ENCODE assay signal across 28 cellular contexts in the genomic region with DNA sequence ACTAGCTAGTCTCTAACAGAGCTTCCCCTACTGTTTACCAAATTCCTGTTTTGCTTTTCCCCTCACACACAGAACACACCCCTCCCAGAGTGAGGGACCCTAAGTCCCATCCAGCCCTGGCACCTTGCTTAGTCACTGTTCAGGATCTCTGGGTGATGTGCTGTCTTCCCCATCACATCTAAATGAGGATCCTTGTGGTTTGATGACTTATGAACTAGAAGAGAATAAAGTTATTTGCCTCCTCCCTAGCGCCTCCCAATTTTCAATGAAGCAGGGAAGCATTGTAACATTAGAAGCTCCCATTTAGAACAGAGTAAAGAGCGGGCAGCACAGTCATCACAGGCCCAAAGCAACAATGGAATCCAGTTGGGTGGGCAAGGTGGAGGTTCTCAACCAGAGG. TPM values are rescaled to one million over a fixed set of nuclear protein-coding genes. Genes with fewer than 3 reads are reported as not detected.
DNase-seq lines count a peak whose midpoint lies in the region; ATAC-seq, FAIRE-seq and TF ChIP-seq lines count a peak whose summit lies in the region.
"Had no signal": no experiment of that assay in that cellular context is flagged by ENCODE, and none has a peak within 500 bp of the region (broad histone marks: within the 10 kb centered on the region; RNA-seq: fewer than 3 reads in every experiment).

No MANE protein-coding gene starts in this region.

- no peak for TF ChIP-seq CTCF in CD14-positive monocyte (IDR thresholded peaks at IDR 0.05)
- TF ChIP-seq CTCF in endothelial cell of umbilical vein (IDR thresholded peaks at IDR 0.05; ENCODE audit: extremely low read depth in 1 of 2, insufficient read depth in 1 of 2, low read depth in 1 of 2, low read length in 2 of 2), result no peak
- TF ChIP-seq CTCF in spleen (IDR thresholded peaks at IDR 0.05 in 8 of 11, conservative IDR thresholded peaks at IDR 0.05 in 3 of 11), result no peak
- no peak for TF ChIP-seq CTCF in testis (IDR thresholded peaks at IDR 0.05)
- no peak for TF ChIP-seq CTCF in Caco-2 (IDR thresholded peaks at IDR 0.05; ENCODE audit: insufficient read depth in 1 of 2, low read depth in 1 of 2, low read length in 1 of 2, severe bottlenecking in 1 of 2, unreplicated experiment in 1 of 2)

- H2AFZ ChIP-seq in endothelial cell of umbilical vein (ENCODE audit: low read depth, low read length), result no peak overlapping the region

- no peaks in the 10 kb centered on the region for H3K4me1 ChIP-seq in endothelial cell of umbilical vein (ENCODE audit: control insufficient read depth, extremely low read depth, insufficient read depth, low read length)
- H3K4me1 ChIP-seq in spleen, result peaks cover 0 to 6% (median 0%) of the 10 kb centered on the region in 6 donors
- H3K4me1 ChIP-seq in testis, result no peaks in the 10 kb centered on the region
- H3K4me1 ChIP-seq in Caco-2, result peaks cover 9% of the 10 kb centered on the region
- H3K4me1 ChIP-seq: BLaER1, SJCRH30 had no signal

- DNase-seq in CD14-positive monocyte (ENCODE audit: low spot score), result no peak
- peak; percentile 36 for DNase-seq in ELR (ENCODE audit: low read depth)
- DNase-seq in M059J (ENCODE audit: low read depth), result peak; percentile 68
- no peak for DNase-seq in endothelial cell of umbilical vein (ENCODE audit: low read depth, low spot score)
- no peak for DNase-seq in spleen
- DNase-seq in testis, result no peak
- no peak for DNase-seq in Caco-2
- DNase-seq: CD4-positive, alpha-beta memory T cell; COR-L47; DMS 273 treated with DMSO at 0.1 percent for 48 hours; DMS79; NCI-H1048; NCI-H1417; NCI-H1694; NCI-H2029 treated with DMSO at 0.1 percent for 48 hours; NCI-H446 treated with DMSO at 0.1 percent for 48 hours; NCI-H526; NCI-H82; NK-92 treated with Interleukin-12 subunit alpha and Interleukin-12 subunit beta, amount 100 ng/mL, for 24 hours; PC-3; SJCRH30 had no signal

- no peak overlapping the region for H3K4me3 Mint-ChIP-seq in CD14-positive monocyte
- H3K4me3 Mint-ChIP-seq in Caco-2 (ENCODE audit: unreplicated experiment), result no peak overlapping the region

- POLR2A ChIA-PET in endothelial cell of umbilical vein (lab: Charles Lee), result no interaction called here
- POLR2A ChIA-PET in Caco-2 (lab: Charles Lee), result no interaction called here

- H3K9me3 Mint-ChIP-seq in CD14-positive monocyte (peaks cover 0 to 7% (median 2%) of the 10 kb centered on the region in 7 donors), Caco-2 (ENCODE audit: unreplicated experiment) (peaks cover 9% of the 10 kb centered on the region)

- FAIRE-seq in endothelial cell of umbilical vein (lab: Jason Lieb, UNC), result peak; percentile 15
- FAIRE-seq: A204.1, H1 had no signal

- ATAC-seq in GM19455 (IDR thresholded peaks at IDR 0.05; ENCODE audit: unreplicated experiment), result no peak
- ATAC-seq: HCT116, PC-3, Right ventricle myocardium inferior, SK-N-SH treated with all-trans-retinoic acid at 6 μM for 48 hours had no signal

- H3K27ac ChIP-seq in endothelial cell of umbilical vein (ENCODE audit: insufficient read depth, low read depth, low read length), result no peak overlapping the region
- no peak overlapping the region for H3K27ac ChIP-seq in spleen
- no peak overlapping the region for H3K27ac ChIP-seq in testis
- H3K27ac ChIP-seq: BLaER1, SJCRH30 had no signal

- H3K27me3 Mint-ChIP-seq in CD14-positive monocyte (ENCODE audit: low read depth in 3 of 3) (peaks cover 0 to 3% (median 0%) of the 10 kb centered on the region in 3 donors), Caco-2 (ENCODE audit: insufficient read depth, unreplicated experiment) (no peaks in the 10 kb centered on the region)
- H3K27me3 Mint-ChIP-seq: CD4-positive, alpha-beta memory T cell had no signal

- intact Hi-C loops in CD14-positive monocyte (cut with micrococcal nuclease), result no loop called here
- intact Hi-C loops in endothelial cell of umbilical vein (cut with micrococcal nuclease), result no loop called here
- intact Hi-C loops in spleen (cut with DNase I; ENCODE audit: low total_unique reads), result no loop called here
- intact Hi-C loops in testis (cut with DNase I; ENCODE audit: low total_unique reads), result no loop called here
- intact Hi-C loops in Caco-2 (cut with micrococcal nuclease; ENCODE audit: unreplicated experiment), result no loop called here

- no peaks in the 10 kb centered on the region for H3K9me1 ChIP-seq in endothelial cell of umbilical vein (replicated peaks; ENCODE audit: control insufficient read depth, extremely low read depth, insufficient read depth, low read length)

- H3K9ac ChIP-seq in endothelial cell of umbilical vein (replicated peaks; ENCODE audit: extremely low read depth, insufficient read depth, low read length), result no peak overlapping the region
- H3K9ac ChIP-seq: BLaER1 had no signal

- H3K4me3 ChIP-seq in endothelial cell of umbilical vein (replicated peaks in 1 of 3; ENCODE audit: insufficient read depth in 1 of 3, low read depth in 1 of 3, low read length in 3 of 3) (no peak overlapping the region), spleen (no peak overlapping the region), testis (no peak overlapping the region), Caco-2 (ENCODE audit: low read depth, low read length) (no peak overlapping the region)
- H3K4me3 ChIP-seq: BLaER1, SJCRH30 had no signal

- H3K79me2 ChIP-seq in endothelial cell of umbilical vein (ENCODE audit: control insufficient read depth, insufficient read depth, low read length), result no peaks in the 10 kb centered on the region

- H4K20me1 ChIP-seq in endothelial cell of umbilical vein (replicated peaks; ENCODE audit: control insufficient read depth, extremely low read depth, insufficient read depth, low read length), result no peaks in the 10 kb centered on the region
- H4K20me1 ChIP-seq: BLaER1 had no signal

- peak overlapping the region in 5 of 7 donors; percentile 35 to 78 (median 49) for H3K27ac Mint-ChIP-seq in CD14-positive monocyte
- H3K27ac Mint-ChIP-seq in Caco-2 (ENCODE audit: unreplicated experiment), result no peak overlapping the region

- TF ChIP-seq POLR2A in endothelial cell of umbilical vein (IDR thresholded peaks at IDR 0.05; ENCODE audit: low read depth, low read length), result no peak
- TF ChIP-seq POLR2A in spleen (IDR thresholded peaks at IDR 0.05), result no peak
- no peak for TF ChIP-seq POLR2A in testis (IDR thresholded peaks at IDR 0.05)

- H3K36me3 Mint-ChIP-seq in CD14-positive monocyte, result peaks cover 6 to 7% of the 10 kb centered on the region in 2 donors
- H3K36me3 Mint-ChIP-seq in Caco-2 (ENCODE audit: insufficient read depth, unreplicated experiment), result no peaks in the 10 kb centered on the region

- WGBS in spleen, 5 donors, result 89 to 100% (median 96%) methylated on average over 2 of the region's 2 CpGs
- WGBS in testis, 2 donors, result 94 to 97% methylated on average over 2 of the region's 2 CpGs

- H3K4me1 Mint-ChIP-seq in CD14-positive monocyte, result peaks cover 53% of the 10 kb centered on the region
- peaks cover 7% of the 10 kb centered on the region for H3K4me1 Mint-ChIP-seq in Caco-2 (ENCODE audit: low read depth, unreplicated experiment)

- CTCF ChIA-PET in endothelial cell of umbilical vein (lab: Charles Lee), result interaction anchor here (1.0 kb wide), 1 partner anchor 10 kb away, joined by 3 read pairs; no protein-coding TSS in a partner anchor
- CTCF ChIA-PET in Caco-2 (lab: Charles Lee), result no interaction called here

- BruUV-seq in endothelial cell of umbilical vein (replicated peaks; lab: Mats Ljungman, UMichigan) (no TSS peak), Caco-2 (replicated peaks; lab: Mats Ljungman, UMichigan) (no TSS peak)

- dilution Hi-C loops in endothelial cell of umbilical vein (cut with MboI; ENCODE audit: extremely low pct_ligation_motif_present, low sequenced_read_pairs), result no loop called here

- H3K9me3 ChIP-seq in endothelial cell of umbilical vein (replicated peaks; ENCODE audit: control insufficient read depth, insufficient read depth, low read length) (no peaks in the 10 kb centered on the region), spleen (peaks cover 0 to 15% (median 5%) of the 10 kb centered on the region in 8 donors), testis (no peaks in the 10 kb centered on the region), Caco-2 (peaks cover 10% of the 10 kb centered on the region)

- no peaks in the 10 kb centered on the region for H3K36me3 ChIP-seq in endothelial cell of umbilical vein (ENCODE audit: control insufficient read depth in 2 of 2, extremely low read depth in 1 of 2, insufficient read depth in 2 of 2, low read length in 2 of 2)
- H3K36me3 ChIP-seq in spleen, result no peaks in the 10 kb centered on the region
- H3K36me3 ChIP-seq in testis (ENCODE audit: low read depth, missing control alignments), result no peaks in the 10 kb centered on the region
- H3K36me3 ChIP-seq in Caco-2 (ENCODE audit: control insufficient read depth, insufficient read depth, low read length), result no peaks in the 10 kb centered on the region
- H3K36me3 ChIP-seq: BLaER1, SJCRH30 had no signal

- H3K4me2 ChIP-seq in endothelial cell of umbilical vein (ENCODE audit: insufficient read depth, low read length), result no peak overlapping the region
- H3K4me2 ChIP-seq: BLaER1 had no signal

- H3K27me3 ChIP-seq in endothelial cell of umbilical vein (ENCODE audit: control insufficient read depth in 2 of 2, insufficient read depth in 2 of 2, low read length in 2 of 2), result no peaks in the 10 kb centered on the region
- H3K27me3 ChIP-seq in spleen (replicated peaks in 1 of 7), result no peaks in the 10 kb centered on the region
- no peaks in the 10 kb centered on the region for H3K27me3 ChIP-seq in testis
- H3K27me3 ChIP-seq in Caco-2 (replicated peaks; ENCODE audit: control insufficient read depth, insufficient read depth, low read length), result no peaks in the 10 kb centered on the region
- H3K27me3 ChIP-seq: BLaER1, SJCRH30 had no signal

TF ChIP-seq in endothelial cell of umbilical vein, 7 proteins besides CTCF, POLR2A, EP300 and RAD21 (continues in another document):
- TF ChIP-seq FOS (IDR thresholded peaks at IDR 0.05; ENCODE audit: borderline replicate concordance, insufficient read depth, low read length) (no peak), EZH2 (IDR thresholded peaks at IDR 0.05; ENCODE audit: borderline replicate concordance, low read depth, low read length, severe bottlenecking) (no peak), GATA2 (IDR thresholded peaks at IDR 0.05; ENCODE audit: insufficient read depth, insufficient read length, low read depth, low read length) (no peak)

RNA-seq across cellular contexts. Expression of a gene that starts 27.0 kb away (rescaled TPM):
- polyA plus RNA-seq in CD14-positive monocyte (1 to 10 TPM; 5.5 to 5.8 TPM), endothelial cell of umbilical vein (3.1 and 3.3 TPM in 2 replicates), spleen (1 to 10 TPM in 2 of 3 donors, under 1 TPM in 1; 0.89 to 1.4 (median 1.1) TPM), testis (ENCODE audit: insufficient read depth, low read depth, low replicate concordance) (1.8 TPM)
- 3.9 and 5.8 TPM in 2 replicates for total RNA-seq in M059J (2014; rRNA removed; shearing (Covaris generic))
- total RNA-seq in endothelial cell of umbilical vein (12.8 and 14.7 TPM in 2 replicates), spleen (10 to 100 TPM; 13.8 to 36.4 (median 29.5) TPM), testis (1 to 10 TPM; 5.7 to 6.8 TPM), Caco-2 (2022) (13.5 TPM in 2 replicates)
- polyA plus RNA-seq in endothelial cell of umbilical vein (2011; cell fraction: cytosol; rRNA removed), result 3.1 TPM in 2 replicates
- 10.4 and 11.1 TPM in 2 replicates for polyA plus RNA-seq in endothelial cell of umbilical vein (2011; cell fraction: nucleus; rRNA removed)
- polyA plus RNA-seq in endothelial cell of umbilical vein (2012), result 2.6 and 2.7 TPM in 2 replicates
- 17.3 and 23.6 TPM in 2 replicates for polyA minus RNA-seq in endothelial cell of umbilical vein
- polyA minus RNA-seq in endothelial cell of umbilical vein (2011; cell fraction: cytosol; rRNA and poly(A)+ RNA removed), result not detected
- 63.5 and 66.6 TPM in 2 replicates for polyA minus RNA-seq in endothelial cell of umbilical vein (2011; cell fraction: nucleus; rRNA and poly(A)+ RNA removed)

Comparison
In these comparisons a context has a peak if more than half of its experiments do, and no peak if none do; other contexts are left out.
1. DNase-seq: peak in ELR (single experiment) and M059J (single experiment); none in CD14-positive monocyte (single experiment), endothelial cell of umbilical vein (single experiment), spleen (single experiment), testis (single experiment) and Caco-2 (0 of 2).